In the genomic region with DNA sequence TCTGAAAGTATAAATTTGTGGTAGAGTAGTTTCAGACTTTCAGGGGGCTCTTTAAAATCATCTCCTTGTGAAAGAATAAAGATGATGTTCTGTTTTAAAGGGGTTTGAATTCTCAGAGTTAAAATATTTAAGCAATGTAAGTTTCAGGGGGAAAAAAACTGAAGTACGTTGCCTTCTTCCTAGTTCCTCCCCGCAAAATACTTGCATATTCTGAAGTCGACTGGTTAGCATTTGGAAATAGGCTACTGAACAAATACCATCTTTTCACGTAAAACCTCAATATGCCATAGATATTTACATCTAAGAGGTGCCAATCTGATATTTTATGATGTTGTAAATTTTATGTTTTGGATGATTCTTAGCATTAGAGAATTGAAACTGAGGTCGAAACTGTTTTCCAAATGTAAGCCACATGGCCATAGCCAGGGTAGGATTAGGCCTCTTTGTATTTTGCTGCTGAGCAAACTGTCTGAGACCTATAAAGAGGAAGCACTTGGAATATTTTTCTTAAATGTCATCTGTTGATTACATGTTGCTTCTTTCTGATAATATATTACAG, we compare ENCODE assay signal across 16 cellular contexts.
DNase-seq lines count a peak whose midpoint lies in the region; ATAC-seq and TF ChIP-seq lines count a peak whose summit lies in the region.
"Had no signal": no experiment of that assay in that cellular context is flagged by ENCODE, and none has a peak within 500 bp of the region (broad histone marks: within the 10 kb centered on the region; RNA-seq: fewer than 3 reads in every experiment).

No MANE protein-coding gene starts in this region.

- H3K4me1 ChIP-seq in HEK293 (ENCODE audit: control insufficient read depth, insufficient read depth, low read length) (0 out of 2 replicates have a peak, but pooled peaks cover 2% of the 10 kb centered on the region), mesenchymal stem cell (ENCODE audit: control insufficient read depth, insufficient read depth, low read depth, low read length) (peaks cover 1% of the 10 kb centered on the region)

- no peak overlapping the region for H4K91ac ChIP-seq in mesenchymal stem cell (ENCODE audit: low read length)

- no peak overlapping the region for H3K14ac ChIP-seq in mesenchymal stem cell (ENCODE audit: low read length in 2 of 2)

- H3K27me3 ChIP-seq in mesenchymal stem cell (ENCODE audit: control insufficient read depth in 1 of 2, insufficient read depth in 1 of 2, low read length in 2 of 2) = no peaks in the 10 kb centered on the region
- H3K27me3 ChIP-seq: cardiac muscle cell had no signal

- no peak for ATAC-seq in activated CD8-positive, alpha-beta T cell treated with anti-CD3 and anti-CD28 coated beads, Interleukin-2, amount 10 ng/mL, durations not matched to agents 7 days and 5 days
- ATAC-seq in HG03469 (IDR thresholded peaks at IDR 0.05; ENCODE audit: unreplicated experiment) = no peak
- ATAC-seq in GM21619 (IDR thresholded peaks at IDR 0.05; ENCODE audit: unreplicated experiment) = no peak
- ATAC-seq in HG02852 (IDR thresholded peaks at IDR 0.05; ENCODE audit: unreplicated experiment) = no peak

- H3K4me3 Mint-ChIP-seq in activated CD8-positive, alpha-beta T cell treated with anti-CD3 and anti-CD28 coated beads, Interleukin-2, amount 10 ng/mL, durations not matched to agents 7 days and 5 days = peak overlapping the region; percentile 65
- H3K4me3 Mint-ChIP-seq: activated naive CD4-positive, alpha-beta T cell treated with anti-CD3 and anti-CD28 coated beads for 36 hours; CD4-positive, alpha-beta T cell; stimulated activated memory B cell treated with anti-CD40 and anti-IgM and Interleukin-4, amounts not matched to agents 10 μg/mL and 1 μg/mL and 100 μg/mL, for 72 hours had no signal

- H2AFZ ChIP-seq in mesenchymal stem cell (ENCODE audit: low read depth, low read length) = no peak overlapping the region

- H3K9ac ChIP-seq in mesenchymal stem cell (ENCODE audit: low read length) = no peak overlapping the region

- H3K27ac ChIP-seq in HEK293 (ENCODE audit: extremely low read depth, low read depth, low read length) (no peak overlapping the region), mesenchymal stem cell (ENCODE audit: low read length, poor library complexity, severe bottlenecking) (no peak overlapping the region)

- H3K27ac Mint-ChIP-seq in activated CD8-positive, alpha-beta T cell treated with anti-CD3 and anti-CD28 coated beads, Interleukin-2, amount 10 ng/mL, durations not matched to agents 7 days and 5 days = peak overlapping the region; percentile 92
- H3K27ac Mint-ChIP-seq: activated naive CD4-positive, alpha-beta T cell treated with anti-CD3 and anti-CD28 coated beads for 36 hours; CD4-positive, alpha-beta T cell; stimulated activated memory B cell treated with anti-CD40 and anti-IgM and Interleukin-4, amounts not matched to agents 10 μg/mL and 1 μg/mL and 100 μg/mL, for 72 hours had no signal

- H3K27me3 Mint-ChIP-seq in activated CD8-positive, alpha-beta T cell treated with anti-CD3 and anti-CD28 coated beads, Interleukin-2, amount 10 ng/mL, durations not matched to agents 7 days and 5 days (ENCODE audit: low read depth) = no peaks in the 10 kb centered on the region
- H3K27me3 Mint-ChIP-seq: CD4-positive, alpha-beta T cell; stimulated activated memory B cell treated with anti-CD40 and anti-IgM and Interleukin-4, amounts not matched to agents 10 μg/mL and 1 μg/mL and 100 μg/mL, for 72 hours had no signal

- CTCF ChIA-PET in HEK293 (lab: Yijun Ruan, JAX) = no interaction called here
- CTCF ChIA-PET in activated CD8-positive, alpha-beta T cell treated with anti-CD3 and anti-CD28 coated beads, Interleukin-2, amount 10 ng/mL, durations not matched to agents 7 days and 5 days (lab: Charles Lee) = interaction anchor here (1.1 kb wide), 1 partner anchor 8 kb away, joined by 3 read pairs; no protein-coding TSS in a partner anchor

- peaks cover 9% of the 10 kb centered on the region for H3K9me3 Mint-ChIP-seq in activated CD8-positive, alpha-beta T cell treated with anti-CD3 and anti-CD28 coated beads, Interleukin-2, amount 10 ng/mL, durations not matched to agents 7 days and 5 days (ENCODE audit: insufficient read depth)
- H3K9me3 Mint-ChIP-seq: activated naive CD4-positive, alpha-beta T cell treated with anti-CD3 and anti-CD28 coated beads for 36 hours; CD4-positive, alpha-beta T cell had no signal

- H3K23ac ChIP-seq in mesenchymal stem cell (ENCODE audit: low read length in 2 of 2) = no peak overlapping the region

- H2BK15ac ChIP-seq in mesenchymal stem cell (ENCODE audit: low read depth, poor library complexity, severe bottlenecking) = no peak overlapping the region

- H3K36me3 ChIP-seq in HEK293 (ENCODE audit: control insufficient read depth in 2 of 2, insufficient read depth in 1 of 2, low read length in 2 of 2) = no peaks in the 10 kb centered on the region
- H3K36me3 ChIP-seq in mesenchymal stem cell (ENCODE audit: control insufficient read depth in 1 of 2, insufficient read depth in 2 of 2, low read depth in 1 of 2, low read length in 2 of 2) = no peaks in the 10 kb centered on the region
- H3K36me3 ChIP-seq: cardiac muscle cell had no signal

- POLR2A ChIA-PET in HEK293 (lab: Yijun Ruan, JAX) = no interaction called here
- POLR2A ChIA-PET in activated CD8-positive, alpha-beta T cell treated with anti-CD3 and anti-CD28 coated beads, Interleukin-2, amount 10 ng/mL, durations not matched to agents 7 days and 5 days (lab: Charles Lee) = interaction anchor here (2.4 kb wide), 1 partner anchor 303 kb away, joined by 11 read pairs; a partner anchor contains a TSS

- DNase-seq in CD1c-positive myeloid dendritic cell (ENCODE audit: extremely low spot score) = peak; percentile 47
- no peak for DNase-seq in activated CD8-positive, alpha-beta T cell treated with anti-CD3 and anti-CD28 coated beads, Interleukin-2, amount 10 ng/mL, durations not matched to agents 7 days and 5 days
- DNase-seq in mesenchymal stem cell = peak; percentile 50
- no peak for DNase-seq in mucosa of gallbladder (ENCODE audit: low spot score)
- DNase-seq: CD4-positive, alpha-beta T cell; NCI-H1694; right cardiac atrium; RPMI8226; stimulated activated CD4-positive, alpha-beta T cell treated with anti-CD3 and anti-CD28 coated beads, Interleukin-4, amount 100 ng/mL, for 4 hours had no signal

- H3K4me2 ChIP-seq in mesenchymal stem cell (ENCODE audit: low read length, poor library complexity, severe bottlenecking) = no peak overlapping the region

- peaks cover 33% of the 10 kb centered on the region for H3K36me3 Mint-ChIP-seq in activated CD8-positive, alpha-beta T cell treated with anti-CD3 and anti-CD28 coated beads, Interleukin-2, amount 10 ng/mL, durations not matched to agents 7 days and 5 days (ENCODE audit: low read depth)
- H3K36me3 Mint-ChIP-seq: stimulated activated memory B cell treated with anti-CD40 and anti-IgM and Interleukin-4, amounts not matched to agents 10 μg/mL and 1 μg/mL and 100 μg/mL, for 72 hours had no signal

- no peak overlapping the region for H3K4ac ChIP-seq in mesenchymal stem cell (ENCODE audit: low read depth in 1 of 2, low read length in 2 of 2)

- TF ChIP-seq CTCF in HEK293 (tag by site-specific recombination; IDR thresholded peaks at IDR 0.05) = no peak

- no peak overlapping the region for H2BK12ac ChIP-seq in mesenchymal stem cell (ENCODE audit: low read length in 2 of 2)

- H3K9me3 ChIP-seq in HEK293 (ENCODE audit: control insufficient read depth, insufficient read depth, low read depth, low read length) = no peaks in the 10 kb centered on the region
- no peaks in the 10 kb centered on the region for H3K9me3 ChIP-seq in mesenchymal stem cell (ENCODE audit: control insufficient read depth, low read length)

- no peak overlapping the region for H2BK120ac ChIP-seq in mesenchymal stem cell (ENCODE audit: low read depth, low read length)

- no peak overlapping the region for H2BK5ac ChIP-seq in mesenchymal stem cell (ENCODE audit: low read depth, low read length, poor library complexity, severe bottlenecking)

- peaks cover 51% of the 10 kb centered on the region for H3K4me1 Mint-ChIP-seq in activated CD8-positive, alpha-beta T cell treated with anti-CD3 and anti-CD28 coated beads, Interleukin-2, amount 10 ng/mL, durations not matched to agents 7 days and 5 days (ENCODE audit: low read depth)

- no peaks in the 10 kb centered on the region for H3K79me1 ChIP-seq in mesenchymal stem cell (replicated peaks; ENCODE audit: low read length, poor library complexity, severe bottlenecking)

- no peak overlapping the region for H3K18ac ChIP-seq in mesenchymal stem cell (ENCODE audit: low read depth in 1 of 2, low read length in 2 of 2)

- no peak overlapping the region for H2AK5ac ChIP-seq in mesenchymal stem cell (ENCODE audit: low read length, severe bottlenecking)

- 52% methylated on average over 4 of the region's 5 CpGs for WGBS in mesenchymal stem cell

- H3K4me3 ChIP-seq in HEK293 (ENCODE audit: low read depth, low read length) (no peak overlapping the region), mesenchymal stem cell (ENCODE audit: insufficient read depth in 1 of 2, low read depth in 1 of 2, low read length in 2 of 2) (no peak overlapping the region)
- H3K4me3 ChIP-seq: cardiac muscle cell had no signal

- no peak overlapping the region for H4K8ac ChIP-seq in mesenchymal stem cell (ENCODE audit: low read length)

TF ChIP-seq in HEK293, 187 proteins besides CTCF, POLR2A, EP300 and RAD21:
- TF ChIP-seq ZNF274 (IDR thresholded peaks at IDR 0.05; ENCODE audit: low read length) (no peak), ZNF274 (tag by site-specific recombination; IDR thresholded peaks at IDR 0.05; ENCODE audit: borderline replicate concordance) (no peak), ZNF354C (tag by site-specific recombination; IDR thresholded peaks at IDR 0.05; ENCODE audit: borderline replicate concordance, low read depth) (no peak), ZNF169 (tag by site-specific recombination; IDR thresholded peaks at IDR 0.05) (no peak), SCRT2 (tag by site-specific recombination; IDR thresholded peaks at IDR 0.05) (peak; percentile 51; the same call in 1 of the 2 replicates), ZNF132 (tag by site-specific recombination; IDR thresholded peaks at IDR 0.05; ENCODE audit: borderline replicate concordance) (no peak)
- TF ChIP-seq, protein P1, sequence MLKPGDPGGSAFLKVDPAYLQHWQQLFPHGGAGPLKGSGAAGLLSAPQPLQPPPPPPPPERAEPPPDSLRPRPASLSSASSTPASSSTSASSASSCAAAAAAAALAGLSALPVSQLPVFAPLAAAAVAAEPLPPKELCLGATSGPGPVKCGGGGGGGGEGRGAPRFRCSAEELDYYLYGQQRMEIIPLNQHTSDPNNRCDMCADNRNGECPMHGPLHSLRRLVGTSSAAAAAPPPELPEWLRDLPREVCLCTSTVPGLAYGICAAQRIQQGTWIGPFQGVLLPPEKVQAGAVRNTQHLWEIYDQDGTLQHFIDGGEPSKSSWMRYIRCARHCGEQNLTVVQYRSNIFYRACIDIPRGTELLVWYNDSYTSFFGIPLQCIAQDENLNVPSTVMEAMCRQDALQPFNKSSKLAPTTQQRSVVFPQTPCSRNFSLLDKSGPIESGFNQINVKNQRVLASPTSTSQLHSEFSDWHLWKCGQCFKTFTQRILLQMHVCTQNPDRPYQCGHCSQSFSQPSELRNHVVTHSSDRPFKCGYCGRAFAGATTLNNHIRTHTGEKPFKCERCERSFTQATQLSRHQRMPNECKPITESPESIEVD (tag by site-specific recombination; IDR thresholded peaks at IDR 0.05) = peak; percentile 36; the same call in 1 of the 2 replicates

Comparison
In these comparisons a context has a peak if more than half of its experiments do, and no peak if none do; other contexts are left out.
1. DNase-seq: peak in CD1c-positive myeloid dendritic cell (single experiment) and mesenchymal stem cell (single experiment); none in activated CD8-positive, alpha-beta T cell treated with anti-CD3 and anti-CD28 coated beads, Interleukin-2, amount 10 ng/mL, durations not matched to agents 7 days and 5 days (single experiment) and mucosa of gallbladder (single experiment).